ENCODE assay signal across 36 cellular contexts in genomic region chr18:50169149-50169548, GRCh38.
"Had no signal": no experiment of that assay in that cellular context is flagged by ENCODE, and none has a peak within 500 bp of the region (broad histone marks: within the 10 kb centered on the region; RNA-seq: fewer than 3 reads in every experiment).

No MANE protein-coding gene starts in this region.

- H3K9me3 ChIP-seq: MG63 had no signal

- H3K4me3 ChIP-seq: MG63 had no signal

- DNase-seq: MG63, MM.1S, MV-4-11, NCI-H1048, NCI-H1092, NCI-H1092 treated with DMSO at 0.1 percent for 48 hours, NCI-H1105, NCI-H1105 treated with DMSO at 0.1 percent for 48 hours, NCI-H1417, NCI-H1417 treated with DMSO at 0.1 percent for 48 hours, NCI-H1436, NCI-H1436 treated with DMSO at 0.1 percent for 48 hours, NCI-H146, NCI-H1694, NCI-H1694 treated with DMSO at 0.1 percent for 48 hours, NCI-H187, NCI-H187 treated with DMSO at 0.1 percent for 48 hours, NCI-H1930, NCI-H2029, NCI-H2029 treated with DMSO at 0.1 percent for 48 hours, NCI-H2081, NCI-H2081 treated with DMSO at 0.1 percent for 48 hours, NCI-H2107, NCI-H2171, NCI-H2171 treated with DMSO at 0.1 percent for 48 hours, NCI-H2227 treated with DMSO at 0.1 percent for 48 hours, NCI-H226, NCI-H345, NCI-H446, NCI-H446 treated with DMSO at 0.1 percent for 48 hours, NCI-H510A, NCI-H510A treated with DMSO at 0.1 percent for 48 hours, NCI-H524, NCI-H524 treated with DMSO at 0.1 percent for 48 hours, NCI-H526, NCI-H526 treated with DMSO at 0.1 percent for 48 hours had no signal

- H3K27me3 ChIP-seq: MG63 had no signal

- H3K36me3 ChIP-seq: MG63 had no signal
